Comparison of ENCODE assay signal across 8 cellular contexts in the genomic region with DNA sequence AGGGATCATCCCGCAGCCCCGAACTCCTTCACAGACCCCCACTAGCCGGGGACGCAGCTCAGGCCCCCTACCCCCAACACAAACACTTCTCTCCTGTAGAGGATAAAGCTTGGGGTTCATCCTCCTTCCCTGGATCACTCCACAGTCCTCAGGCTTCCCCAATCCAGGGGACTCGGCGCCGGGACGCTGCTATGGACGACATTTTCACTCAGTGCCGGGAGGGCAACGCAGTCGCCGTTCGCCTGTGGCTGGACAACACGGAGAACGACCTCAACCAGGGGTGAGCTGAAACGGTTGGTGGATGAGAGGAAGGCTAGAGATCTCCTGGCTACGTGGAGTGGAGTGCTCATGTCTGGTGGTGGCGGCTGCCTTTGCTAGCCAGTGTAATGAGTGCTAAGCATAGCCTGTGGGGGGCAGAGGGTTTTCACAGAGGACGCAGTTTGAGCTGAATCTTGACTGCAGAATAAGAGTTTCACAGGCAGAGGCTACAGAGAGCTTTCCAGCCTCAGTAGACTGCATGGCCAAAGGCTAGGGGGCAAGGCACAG. TPM values are rescaled to one million over a fixed set of nuclear protein-coding genes. Genes with fewer than 3 reads are reported as not detected.
A peak's percentile ranks its signal among the peaks of the same experiment; 100 is the strongest.
DNase-seq lines count a peak whose midpoint lies in the region; ATAC-seq and TF ChIP-seq lines count a peak whose summit lies in the region.

No MANE protein-coding gene starts in this region.

- no TSS peak for BruUV-seq in HCT116 (replicated peaks; lab: Mats Ljungman, UMichigan)

- H2AFZ ChIP-seq in HCT116 (ENCODE audit: low read depth, low read length, poor library complexity, severe bottlenecking) = no peak overlapping the region

- H3K27me3 ChIP-seq in HCT116 (ENCODE audit: insufficient read depth, low read length) (no peaks in the 10 kb centered on the region), MG63 (no peaks in the 10 kb centered on the region), colonic mucosa (no peaks in the 10 kb centered on the region)

- TF ChIP-seq RAD21 in HCT116 (IDR thresholded peaks at IDR 0.05; ENCODE audit: low read depth) = no peak

- peak; percentile 40 for ATAC-seq in HCT116
- ATAC-seq in left colon = peak; percentile 45

- H3K36me3 ChIP-seq in HCT116 (ENCODE audit: control insufficient read depth in 1 of 2, insufficient read depth in 2 of 2, low read length in 2 of 2) (peaks cover 15 to 45% of the 10 kb centered on the region in 2 experiments), MG63 (peaks cover 78% of the 10 kb centered on the region), colonic mucosa (peaks cover 25% of the 10 kb centered on the region)

- H3K27ac ChIP-seq in HCT116 (ENCODE audit: low read depth, low read length) = peak overlapping the region; percentile 66
- peak overlapping the region; percentile 89 for H3K27ac ChIP-seq in colonic mucosa

- peak; percentile 2 for DNase-seq in NCI-H1694 treated with DMSO at 0.1 percent for 48 hours (lab: John Stamatoyannopoulos, UW)
- DNase-seq in NCI-H1694 (lab: John Stamatoyannopoulos, UW) = no peak
- DNase-seq in HCT116 (ENCODE audit: low read depth, low spot score) = no peak
- DNase-seq in MG63 = peak; percentile 30
- DNase-seq in activated CD4-positive, CD25-positive, alpha-beta regulatory T cell treated with anti-CD3 and anti-CD28 coated beads, Interleukin-2, amount 50 U/mL, for 16 hours (ENCODE audit: low read depth, low spot score) = peak; percentile 16
- peak; percentile 66 for DNase-seq in colonic mucosa
- DNase-seq in left colon = peak; percentile 61 to 62
- peak; percentile 66 for DNase-seq in stimulated activated CD8-positive, alpha-beta memory T cell treated with anti-CD3 and anti-CD28 coated beads, Interleukin-4, amount 100 ng/mL, for 48 hours

- H3K4me1 ChIP-seq in HCT116 (ENCODE audit: control insufficient read depth in 1 of 2, insufficient read depth in 2 of 2, low read length in 2 of 2) = peaks cover 18 to 45% of the 10 kb centered on the region in 2 experiments
- H3K4me1 ChIP-seq in colonic mucosa = peaks cover 18% of the 10 kb centered on the region

- H3K79me2 ChIP-seq in HCT116 (ENCODE audit: insufficient read depth, low read length) = peaks cover 91% of the 10 kb centered on the region

- TF ChIP-seq POLR2A in HCT116 (IDR thresholded peaks at IDR 0.05; ENCODE audit: borderline replicate concordance, extremely low read depth, insufficient read depth, insufficient read length) = no peak

- no peaks in the 10 kb centered on the region for H4K20me1 ChIP-seq in HCT116 (ENCODE audit: insufficient read depth)

- CTCF ChIA-PET in HCT116 (lab: Charles Lee) = interaction anchor here (0.9 to 1.4 kb wide), 3 partner anchors 73 to 225 kb away, joined by 3 to 4 read pairs (median 3); partner anchors contain the start of gene MRPL17

- RAD21 ChIA-PET in HCT116 (lab: Charles Lee; ENCODE audit: low non-redundant PET in 1 of 2, low total read pairs in 2 of 2, uncharacterized antibody in 2 of 2, unreplicated experiment in 2 of 2) = no interaction called here

- H3K9me3 ChIP-seq in HCT116 (ENCODE audit: control insufficient read depth in 1 of 2, insufficient read depth in 1 of 2, low read depth in 1 of 2, low read length in 2 of 2) (no peaks in the 10 kb centered on the region), MG63 (no peaks in the 10 kb centered on the region), colonic mucosa (no peaks in the 10 kb centered on the region)

- H3K4me3 ChIP-seq in HCT116 (replicated peaks in 1 of 2; ENCODE audit: low read depth in 1 of 2, low read length in 2 of 2) (peak overlapping the region; percentile 81 to 96), MG63 (peak overlapping the region; percentile 100), colonic mucosa (peak overlapping the region; percentile 77)

- H3K4me2 ChIP-seq in HCT116 (ENCODE audit: low read length) = peak overlapping the region; percentile 88

- POLR2A ChIA-PET in HCT116 (lab: Charles Lee) = interaction anchor here (0.8 to 1.4 kb wide), 2 partner anchors 15 to 79 kb away, joined by 3 to 4 read pairs; partner anchors contain the start of genes MRPL17 and TPP1

- no peak for TF ChIP-seq CTCF in HCT116 (IDR thresholded peaks at IDR 0.05 in 2 of 3, conservative IDR thresholded peaks at IDR 0.05 in 1 of 3; ENCODE audit: borderline replicate concordance in 1 of 3, insufficient read depth in 1 of 3, low read depth in 2 of 3, low read length in 2 of 3)
- no peak for TF ChIP-seq CTCF in colonic mucosa (IDR thresholded peaks at IDR 0.05)

- H3K9me2 ChIP-seq in HCT116 (ENCODE audit: insufficient read depth) = no peaks in the 10 kb centered on the region

- intact Hi-C loops in HCT116 (cut with micrococcal nuclease) = loop anchor here (1.0 to 5.0 kb wide), 4 partner anchors 72 to 225 kb away; partner anchors contain the start of genes ARFIP2, MRPL17 and TIMM10B
- intact Hi-C loops in colonic mucosa (cut with DNase I) = loop anchor here (5.0 to 10.0 kb wide), 3 partner anchors 63 to 129 kb away; partner anchors contain the start of genes MRPL17 and TRIM3
- intact Hi-C loops in left colon (cut with DNase I, micrococcal nuclease) = no loop called here

- H3K9ac ChIP-seq in HCT116 (ENCODE audit: low read length) (peak overlapping the region; percentile 90), colonic mucosa (ENCODE audit: low read depth in 2 of 2, low read length in 2 of 2) (peak overlapping the region; percentile 83 to 86)

TF ChIP-seq in HCT116, 20 proteins besides CTCF, POLR2A, EP300 and RAD21 (continues in another document):
- no peak for TF ChIP-seq ZBTB33 (IDR thresholded peaks at IDR 0.05; ENCODE audit: extremely low read depth, insufficient replicate concordance, low read length)
- no peak for TF ChIP-seq YY1 (IDR thresholded peaks at IDR 0.05; ENCODE audit: extremely low read depth, insufficient replicate concordance, low read depth, low read length)
- TF ChIP-seq EGR1 (IDR thresholded peaks at IDR 0.05; ENCODE audit: low read depth) = no peak
- TF ChIP-seq ATF3 (IDR thresholded peaks at IDR 0.05) = no peak
- TF ChIP-seq ZFX (IDR thresholded peaks at IDR 0.05) = no peak
- TF ChIP-seq POLR2AphosphoS5 (IDR thresholded peaks at IDR 0.05; ENCODE audit: low read depth, low read length) = no peak
- no peak for TF ChIP-seq EZH2phosphoT487 (IDR thresholded peaks at IDR 0.05; ENCODE audit: borderline replicate concordance)

RNA-seq across cellular contexts. Expression of gene ILK, which starts 0.6 kb away (rescaled TPM):
- total RNA-seq in HCT116 (2021; ENCODE audit: unreplicated experiment) (73.5 TPM), colonic mucosa (100 to 1,000 TPM; 115 to 157 TPM), left colon (100 to 1,000 TPM in 1 of 2 donors, 10 to 100 TPM in 1; 92.7 to 149 TPM)
- 95.4 and 102 TPM in 2 replicates for polyA plus RNA-seq in HCT116 (2012)
- 92.9 and 136 TPM in 2 replicates for total RNA-seq in MG63 (2014; rRNA removed; shearing (Covaris generic); ENCODE audit: low replicate concordance)

RNA-seq across cellular contexts. Expression of gene RRP8, which starts 0.7 kb away (rescaled TPM):
- 17.8 TPM for total RNA-seq in HCT116 (2021; ENCODE audit: unreplicated experiment)
- polyA plus RNA-seq in HCT116 (2012) = 6.7 and 10.1 TPM in 2 replicates
- 21.1 and 32.9 TPM in 2 replicates for total RNA-seq in MG63 (2014; rRNA removed; shearing (Covaris generic); ENCODE audit: low replicate concordance)
- total RNA-seq in colonic mucosa = 10 to 100 TPM; 17.5 to 25.7 TPM
- total RNA-seq in left colon = 10 to 100 TPM; 16.5 to 16.8 TPM

RNA-seq across cellular contexts. Expression of gene TAF10, which starts 7.9 kb away (rescaled TPM):
- total RNA-seq in HCT116 (2021; ENCODE audit: unreplicated experiment) (151 TPM), colonic mucosa (100 to 1,000 TPM; 123 to 142 TPM), left colon (100 to 1,000 TPM; 113 to 146 TPM)
- 208 and 219 TPM in 2 replicates for polyA plus RNA-seq in HCT116 (2012)
- 59.5 and 111 TPM in 2 replicates for total RNA-seq in MG63 (2014; rRNA removed; shearing (Covaris generic); ENCODE audit: low replicate concordance)

RNA-seq across cellular contexts. Expression of gene TPP1, which starts 15.1 kb away (rescaled TPM):
- 44.7 TPM for total RNA-seq in HCT116 (2021; ENCODE audit: unreplicated experiment)
- polyA plus RNA-seq in HCT116 (2012) = 43.6 and 44.2 TPM in 2 replicates
- 2.5 and 15.2 TPM in 2 replicates for total RNA-seq in MG63 (2014; rRNA removed; shearing (Covaris generic); ENCODE audit: low replicate concordance)
- total RNA-seq in colonic mucosa = 100 to 1,000 TPM in 1 of 2 donors, 10 to 100 TPM in 1; 83.4 to 123 TPM
- 100 to 1,000 TPM in 1 of 2 donors, 10 to 100 TPM in 1; 71.7 to 105 TPM for total RNA-seq in left colon

RNA-seq across cellular contexts. Expression of gene DCHS1, which starts 51.5 kb away (rescaled TPM):
- 0.30 TPM for total RNA-seq in HCT116 (2021; ENCODE audit: unreplicated experiment)
- polyA plus RNA-seq in HCT116 (2012) = 0.26 and 0.30 TPM in 2 replicates
- total RNA-seq in MG63 (2014; rRNA removed; shearing (Covaris generic); ENCODE audit: low replicate concordance) = 4.3 and 5.4 TPM in 2 replicates
- 1 to 10 TPM; 4.7 to 8.3 TPM for total RNA-seq in colonic mucosa
- total RNA-seq in left colon = 1 to 10 TPM; 2.8 to 7.6 TPM

Comparison
In these comparisons a context has a peak if more than half of its experiments do, and no peak if none do; other contexts are left out.
1. DNase-seq: peak in NCI-H1694 treated with DMSO at 0.1 percent for 48 hours (single experiment), MG63 (single experiment), activated CD4-positive, CD25-positive, alpha-beta regulatory T cell treated with anti-CD3 and anti-CD28 coated beads, Interleukin-2, amount 50 U/mL, for 16 hours (single experiment), colonic mucosa (single experiment), left colon (2 of 2) and stimulated activated CD8-positive, alpha-beta memory T cell treated with anti-CD3 and anti-CD28 coated beads, Interleukin-4, amount 100 ng/mL, for 48 hours (single experiment); none in NCI-H1694 (single experiment) and HCT116 (single experiment).
2. intact Hi-C loops: an anchor here in HCT116 (1.0 to 5.0 kb wide) and colonic mucosa (5.0 to 10.0 kb wide); none called in left colon.
3. Peak in every context shown above with its lines, with median percentiles within 50 percentile points of each other: H3K4me3 ChIP-seq.